In the genomic region with DNA sequence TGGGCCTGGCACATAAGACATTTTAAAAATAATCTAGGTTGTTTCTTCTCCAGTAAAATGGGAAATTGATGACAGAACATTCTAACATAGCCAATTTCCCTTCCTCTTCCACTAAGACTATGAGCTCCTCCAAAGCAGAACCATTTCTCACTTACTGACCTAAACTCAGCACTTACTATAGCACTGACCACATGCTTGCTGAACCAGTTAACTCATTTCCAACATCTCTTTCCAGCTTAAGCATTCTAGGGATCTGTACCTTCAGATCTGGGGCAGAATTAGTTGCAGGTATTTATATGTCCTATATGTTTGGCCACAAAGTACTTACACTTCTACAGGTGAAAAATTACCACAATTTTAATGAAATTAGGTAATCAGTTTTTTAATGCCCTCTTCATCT, we compare ENCODE assay signal across 1 cellular context.
TF ChIP-seq lines count a peak whose summit lies in the region.

No MANE protein-coding gene starts in this region.

TF ChIP-seq in GM23338, 12 proteins besides CTCF, POLR2A, EP300 and RAD21 (continued from another document):
- TF ChIP-seq, protein P1, sequence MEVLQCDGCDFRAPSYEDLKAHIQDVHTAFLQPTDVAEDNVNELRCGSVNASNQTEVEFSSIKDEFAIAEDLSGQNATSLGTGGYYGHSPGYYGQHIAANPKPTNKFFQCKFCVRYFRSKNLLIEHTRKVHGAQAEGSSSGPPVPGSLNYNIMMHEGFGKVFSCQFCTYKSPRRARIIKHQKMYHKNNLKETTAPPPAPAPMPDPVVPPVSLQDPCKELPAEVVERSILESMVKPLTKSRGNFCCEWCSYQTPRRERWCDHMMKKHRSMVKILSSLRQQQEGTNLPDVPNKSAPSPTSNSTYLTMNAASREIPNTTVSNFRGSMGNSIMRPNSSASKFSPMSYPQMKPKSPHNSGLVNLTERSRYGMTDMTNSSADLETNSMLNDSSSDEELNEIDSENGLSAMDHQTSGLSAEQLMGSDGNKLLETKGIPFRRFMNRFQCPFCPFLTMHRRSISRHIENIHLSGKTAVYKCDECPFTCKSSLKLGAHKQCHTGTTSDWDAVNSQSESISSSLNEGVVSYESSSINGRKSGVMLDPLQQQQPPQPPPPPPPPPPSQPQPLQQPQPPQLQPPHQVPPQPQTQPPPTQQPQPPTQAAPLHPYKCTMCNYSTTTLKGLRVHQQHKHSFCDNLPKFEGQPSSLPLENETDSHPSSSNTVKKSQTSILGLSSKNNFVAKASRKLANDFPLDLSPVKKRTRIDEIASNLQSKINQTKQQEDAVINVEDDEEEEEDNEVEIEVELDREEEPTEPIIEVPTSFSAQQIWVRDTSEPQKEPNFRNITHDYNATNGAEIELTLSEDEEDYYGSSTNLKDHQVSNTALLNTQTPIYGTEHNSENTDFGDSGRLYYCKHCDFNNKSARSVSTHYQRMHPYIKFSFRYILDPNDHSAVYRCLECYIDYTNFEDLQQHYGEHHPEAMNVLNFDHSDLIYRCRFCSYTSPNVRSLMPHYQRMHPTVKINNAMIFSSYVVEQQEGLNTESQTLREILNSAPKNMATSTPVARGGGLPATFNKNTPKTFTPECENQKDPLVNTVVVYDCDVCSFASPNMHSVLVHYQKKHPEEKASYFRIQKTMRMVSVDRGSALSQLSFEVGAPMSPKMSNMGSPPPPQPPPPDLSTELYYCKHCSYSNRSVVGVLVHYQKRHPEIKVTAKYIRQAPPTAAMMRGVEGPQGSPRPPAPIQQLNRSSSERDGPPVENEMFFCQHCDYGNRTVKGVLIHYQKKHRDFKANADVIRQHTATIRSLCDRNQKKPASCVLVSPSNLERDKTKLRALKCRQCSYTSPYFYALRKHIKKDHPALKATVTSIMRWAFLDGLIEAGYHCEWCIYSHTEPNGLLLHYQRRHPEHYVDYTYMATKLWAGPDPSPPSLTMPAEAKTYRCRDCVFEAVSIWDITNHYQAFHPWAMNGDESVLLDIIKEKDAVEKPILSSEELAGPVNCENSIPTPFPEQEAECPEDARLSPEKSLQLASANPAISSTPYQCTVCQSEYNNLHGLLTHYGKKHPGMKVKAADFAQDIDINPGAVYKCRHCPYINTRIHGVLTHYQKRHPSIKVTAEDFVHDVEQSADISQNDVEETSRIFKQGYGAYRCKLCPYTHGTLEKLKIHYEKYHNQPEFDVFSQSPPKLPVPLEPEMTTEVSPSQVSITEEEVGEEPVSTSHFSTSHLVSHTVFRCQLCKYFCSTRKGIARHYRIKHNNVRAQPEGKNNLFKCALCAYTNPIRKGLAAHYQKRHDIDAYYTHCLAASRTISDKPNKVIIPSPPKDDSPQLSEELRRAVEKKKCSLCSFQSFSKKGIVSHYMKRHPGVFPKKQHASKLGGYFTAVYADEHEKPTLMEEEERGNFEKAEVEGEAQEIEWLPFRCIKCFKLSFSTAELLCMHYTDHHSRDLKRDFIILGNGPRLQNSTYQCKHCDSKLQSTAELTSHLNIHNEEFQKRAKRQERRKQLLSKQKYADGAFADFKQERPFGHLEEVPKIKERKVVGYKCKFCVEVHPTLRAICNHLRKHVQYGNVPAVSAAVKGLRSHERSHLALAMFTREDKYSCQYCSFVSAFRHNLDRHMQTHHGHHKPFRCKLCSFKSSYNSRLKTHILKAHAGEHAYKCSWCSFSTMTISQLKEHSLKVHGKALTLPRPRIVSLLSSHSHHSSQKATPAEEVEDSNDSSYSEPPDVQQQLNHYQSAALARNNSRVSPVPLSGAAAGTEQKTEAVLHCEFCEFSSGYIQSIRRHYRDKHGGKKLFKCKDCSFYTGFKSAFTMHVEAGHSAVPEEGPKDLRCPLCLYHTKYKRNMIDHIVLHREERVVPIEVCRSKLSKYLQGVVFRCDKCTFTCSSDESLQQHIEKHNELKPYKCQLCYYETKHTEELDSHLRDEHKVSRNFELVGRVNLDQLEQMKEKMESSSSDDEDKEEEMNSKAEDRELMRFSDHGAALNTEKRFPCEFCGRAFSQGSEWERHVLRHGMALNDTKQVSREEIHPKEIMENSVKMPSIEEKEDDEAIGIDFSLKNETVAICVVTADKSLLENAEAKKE (CRISPR knock-in tag; IDR thresholded peaks at IDR 0.05), result no peak
- no peak for TF ChIP-seq NANOG (IDR thresholded peaks at IDR 0.05; ENCODE audit: borderline replicate concordance)
- no peak for TF ChIP-seq EZH2 (IDR thresholded peaks at IDR 0.05; ENCODE audit: low read depth, unreplicated experiment)
- TF ChIP-seq STAT1 (IDR thresholded peaks at IDR 0.05; ENCODE audit: unreplicated experiment), result no peak
- TF ChIP-seq, protein P2, sequence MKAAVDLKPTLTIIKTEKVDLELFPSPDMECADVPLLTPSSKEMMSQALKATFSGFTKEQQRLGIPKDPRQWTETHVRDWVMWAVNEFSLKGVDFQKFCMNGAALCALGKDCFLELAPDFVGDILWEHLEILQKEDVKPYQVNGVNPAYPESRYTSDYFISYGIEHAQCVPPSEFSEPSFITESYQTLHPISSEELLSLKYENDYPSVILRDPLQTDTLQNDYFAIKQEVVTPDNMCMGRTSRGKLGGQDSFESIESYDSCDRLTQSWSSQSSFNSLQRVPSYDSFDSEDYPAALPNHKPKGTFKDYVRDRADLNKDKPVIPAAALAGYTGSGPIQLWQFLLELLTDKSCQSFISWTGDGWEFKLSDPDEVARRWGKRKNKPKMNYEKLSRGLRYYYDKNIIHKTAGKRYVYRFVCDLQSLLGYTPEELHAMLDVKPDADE (IDR thresholded peaks at IDR 0.05), result no peak
- TF ChIP-seq JUNB (IDR thresholded peaks at IDR 0.05; ENCODE audit: unreplicated experiment), result no peak
